ENCODE assay signal across 1 cellular context in the genomic region with DNA sequence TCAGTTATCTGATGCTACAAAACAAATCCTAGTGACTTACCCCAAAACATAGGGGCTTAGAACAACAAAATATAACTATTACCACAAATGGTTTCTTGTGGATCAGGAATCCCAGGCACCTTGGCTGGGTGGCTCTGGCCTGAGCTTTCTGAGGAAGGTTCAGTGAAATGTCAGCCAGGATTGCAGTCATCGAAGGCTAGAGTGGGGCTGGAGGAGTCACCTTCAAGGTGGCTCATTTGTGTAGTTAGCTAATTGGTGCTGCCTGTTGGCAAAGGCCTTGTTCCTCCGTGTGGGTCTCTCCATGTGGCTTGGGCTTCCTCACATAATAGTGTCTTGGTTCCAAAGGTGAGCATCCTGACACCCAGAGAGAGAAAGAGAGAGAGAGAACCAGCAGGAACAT.
TF ChIP-seq lines count a peak whose summit lies in the region.

No MANE protein-coding gene starts in this region.

TF ChIP-seq in WTC11, 78 proteins besides CTCF, POLR2A, EP300 and RAD21 (continued from another document):
- TF ChIP-seq, protein P1, sequence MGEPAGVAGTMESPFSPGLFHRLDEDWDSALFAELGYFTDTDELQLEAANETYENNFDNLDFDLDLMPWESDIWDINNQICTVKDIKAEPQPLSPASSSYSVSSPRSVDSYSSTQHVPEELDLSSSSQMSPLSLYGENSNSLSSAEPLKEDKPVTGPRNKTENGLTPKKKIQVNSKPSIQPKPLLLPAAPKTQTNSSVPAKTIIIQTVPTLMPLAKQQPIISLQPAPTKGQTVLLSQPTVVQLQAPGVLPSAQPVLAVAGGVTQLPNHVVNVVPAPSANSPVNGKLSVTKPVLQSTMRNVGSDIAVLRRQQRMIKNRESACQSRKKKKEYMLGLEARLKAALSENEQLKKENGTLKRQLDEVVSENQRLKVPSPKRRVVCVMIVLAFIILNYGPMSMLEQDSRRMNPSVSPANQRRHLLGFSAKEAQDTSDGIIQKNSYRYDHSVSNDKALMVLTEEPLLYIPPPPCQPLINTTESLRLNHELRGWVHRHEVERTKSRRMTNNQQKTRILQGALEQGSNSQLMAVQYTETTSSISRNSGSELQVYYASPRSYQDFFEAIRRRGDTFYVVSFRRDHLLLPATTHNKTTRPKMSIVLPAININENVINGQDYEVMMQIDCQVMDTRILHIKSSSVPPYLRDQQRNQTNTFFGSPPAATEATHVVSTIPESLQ (CRISPR knock-in tag; IDR thresholded peaks at IDR 0.05) = no peak
- no peak for TF ChIP-seq ELF4 (CRISPR knock-in tag; IDR thresholded peaks at IDR 0.05; ENCODE audit: low read depth)
TF ChIP-seq in WTC11: peak in this region for 0.
